Comparison of ENCODE assay signal across 10 cellular contexts in genomic region chrX:153474718-153475117, GRCh38. TPM values are rescaled to one million over a fixed set of nuclear protein-coding genes. Genes with fewer than 3 reads are reported as not detected.
DNase-seq lines count a peak whose midpoint lies in the region; ATAC-seq lines count a peak whose summit lies in the region.
"Had no signal": no experiment of that assay in that cellular context is flagged by ENCODE, and none has a peak within 500 bp of the region (broad histone marks: within the 10 kb centered on the region; RNA-seq: fewer than 3 reads in every experiment).

No MANE protein-coding gene starts in this region.

- H3K27me3 Mint-ChIP-seq in activated naive CD8-positive, alpha-beta T cell treated with anti-CD3 and anti-CD28 coated beads, Interleukin-2, amount 50 U/mL, for 24 hours = no peaks in the 10 kb centered on the region

- intact Hi-C loops in Right ventricle myocardium inferior (cut with DNase I) = no loop called here
- intact Hi-C loops in cardiac septum (cut with DNase I) = loop anchor here (5.0 kb wide), 1 partner anchor 33 kb away; no protein-coding TSS in a partner anchor

- H3K4me1 Mint-ChIP-seq in activated naive CD8-positive, alpha-beta T cell treated with anti-CD3 and anti-CD28 coated beads, Interleukin-2, amount 50 U/mL, for 24 hours = peaks cover 8% of the 10 kb centered on the region

- DNase-seq in Right ventricle myocardium inferior (ENCODE audit: missing footprints) (peak; percentile 87), cardiac septum (ENCODE audit: low spot score) (no peak), iPS-NIHi11 (ENCODE audit: low spot score) (peak; percentile 47), NCI-H1048 (lab: John Stamatoyannopoulos, UW) (no peak), SW 1271 (lab: John Stamatoyannopoulos, UW) (no peak)
- DNase-seq in activated naive CD8-positive, alpha-beta T cell treated with anti-CD3 and anti-CD28 coated beads, Interleukin-2, amount 50 U/mL, for 24 hours = peak; percentile 34
- peak in 2 of 3 donors; percentile 25 to 37 for DNase-seq in stimulated activated CD4-positive, alpha-beta T cell treated with anti-CD3 and anti-CD28 coated beads, TNF-alpha, amount 100 ng/mL, for 1 hour (ENCODE audit: low read depth in 3 of 3, low spot score in 1 of 3)

- ATAC-seq in Right ventricle myocardium inferior = no peak
- ATAC-seq in activated naive CD8-positive, alpha-beta T cell treated with anti-CD3 and anti-CD28 coated beads, Interleukin-2, amount 50 U/mL, for 24 hours = no peak
- ATAC-seq in HG02642 (IDR thresholded peaks at IDR 0.05; ENCODE audit: poor library complexity, unreplicated experiment) = no peak

- no peaks in the 10 kb centered on the region for H3K36me3 Mint-ChIP-seq in activated naive CD8-positive, alpha-beta T cell treated with anti-CD3 and anti-CD28 coated beads, Interleukin-2, amount 50 U/mL, for 24 hours (ENCODE audit: low read depth)

- H3K4me3 Mint-ChIP-seq in activated naive CD8-positive, alpha-beta T cell treated with anti-CD3 and anti-CD28 coated beads, Interleukin-2, amount 50 U/mL, for 24 hours = no peak overlapping the region

- no peaks in the 10 kb centered on the region for H3K9me3 Mint-ChIP-seq in activated naive CD8-positive, alpha-beta T cell treated with anti-CD3 and anti-CD28 coated beads, Interleukin-2, amount 50 U/mL, for 24 hours

- no peak overlapping the region for H3K27ac Mint-ChIP-seq in activated naive CD8-positive, alpha-beta T cell treated with anti-CD3 and anti-CD28 coated beads, Interleukin-2, amount 50 U/mL, for 24 hours

RNA-seq across cellular contexts. Expression of gene HAUS7, which starts 4.3 kb away (rescaled TPM):
- total RNA-seq in Right ventricle myocardium inferior = 18.5 TPM
- total RNA-seq in cardiac septum = 13.4 TPM

RNA-seq across cellular contexts. Expression of gene BGN, which starts 20.1 kb away (rescaled TPM):
- 42.2 TPM for total RNA-seq in Right ventricle myocardium inferior
- total RNA-seq in cardiac septum = 175 TPM
- total RNA-seq: mononuclear cell had no signal

RNA-seq across cellular contexts. Expression of gene TREX2, which starts 28.9 kb away (rescaled TPM):
- total RNA-seq in Right ventricle myocardium inferior (not detected), cardiac septum (0.19 TPM)

RNA-seq across cellular contexts. Expression of gene ATP2B3, which starts 42.7 kb away (rescaled TPM):
- total RNA-seq in Right ventricle myocardium inferior (not detected), cardiac septum (0.16 TPM)
- total RNA-seq: mononuclear cell, SJSA1 had no signal

Comparison
In these comparisons a context has a peak if more than half of its experiments do, and no peak if none do; other contexts are left out.
1. DNase-seq: peak in Right ventricle myocardium inferior (single experiment), activated naive CD8-positive, alpha-beta T cell treated with anti-CD3 and anti-CD28 coated beads, Interleukin-2, amount 50 U/mL, for 24 hours (single experiment), iPS-NIHi11 (single experiment) and stimulated activated CD4-positive, alpha-beta T cell treated with anti-CD3 and anti-CD28 coated beads, TNF-alpha, amount 100 ng/mL, for 1 hour (2 of 3); none in cardiac septum (single experiment), NCI-H1048 (single experiment) and SW 1271 (0 of 2).